Comparison of ENCODE assay signal across 1 cellular context in genomic region chr17:48618366-48618896, GRCh38.
TF ChIP-seq lines count a peak whose summit lies in the region.

No MANE protein-coding gene starts in this region.

TF ChIP-seq in K562, 482 proteins besides CTCF, POLR2A, EP300 and RAD21 (continued from another document):
- TF ChIP-seq TFAP4 (CRISPR knock-in tag; IDR thresholded peaks at IDR 0.05; ENCODE audit: borderline replicate concordance) (peak; percentile 79), TOE1 (IDR thresholded peaks at IDR 0.05; ENCODE audit: borderline replicate concordance) (0 out of 2 replicates have a peak, but pooled peaks have one; percentile 51), TOE1 (CRISPR knock-in tag; IDR thresholded peaks at IDR 0.05; ENCODE audit: borderline replicate concordance, low read depth) (no peak), POLR2H (tag; IDR thresholded peaks at IDR 0.05; ENCODE audit: low read depth) (no peak), NFIX (CRISPR knock-in tag; IDR thresholded peaks at IDR 0.05; ENCODE audit: low read depth) (no peak), RCOR1 (IDR thresholded peaks at IDR 0.05; ENCODE audit: borderline replicate concordance in 1 of 2, low read depth in 2 of 2, low read length in 2 of 2) (peak in 1 of 2 experiments; percentile 27; a peak in 1 of 4 replicates), RNF219 (CRISPR knock-in tag; IDR thresholded peaks at IDR 0.05) (no peak), ARID4B (CRISPR knock-in tag; IDR thresholded peaks at IDR 0.05) (no peak), TBL1XR1 (IDR thresholded peaks at IDR 0.05; ENCODE audit: low read length in 2 of 2) (no peak), FOXJ2 (tag; IDR thresholded peaks at IDR 0.05) (no peak), BCL6 (CRISPR knock-in tag; IDR thresholded peaks at IDR 0.05) (no peak), KDM5B (IDR thresholded peaks at IDR 0.05; ENCODE audit: insufficient replicate concordance, low read depth, low read length) (no peak), CCNT2 (IDR thresholded peaks at IDR 0.05; ENCODE audit: borderline replicate concordance, extremely low read depth, insufficient read length, low read depth, low read length) (no peak), MEIS2 (IDR thresholded peaks at IDR 0.05; ENCODE audit: partially characterized antibody) (peak; percentile 40), ZNF165 (CRISPR knock-in tag; IDR thresholded peaks at IDR 0.05; ENCODE audit: borderline replicate concordance) (no peak), PRDM10 (IDR thresholded peaks at IDR 0.05; ENCODE audit: partially characterized antibody) (no peak), ZNF583 (CRISPR knock-in tag; IDR thresholded peaks at IDR 0.05) (no peak), MAZ (CRISPR knock-in tag; conservative IDR thresholded peaks at IDR 0.05 in 1 of 2, IDR thresholded peaks at IDR 0.05 in 1 of 2) (peak in 1 of 2 experiments; percentile 65; a peak in 2 of 4 replicates), POLR3A (IDR thresholded peaks at IDR 0.05; ENCODE audit: borderline replicate concordance, extremely low read depth, insufficient read depth, insufficient read length) (no peak), PTRF (tag; IDR thresholded peaks at IDR 0.05) (no peak), SPI1 (IDR thresholded peaks at IDR 0.05; ENCODE audit: borderline replicate concordance, low read depth, low read length) (no peak), ESRRB (CRISPR knock-in tag; IDR thresholded peaks at IDR 0.05; ENCODE audit: borderline replicate concordance) (no peak), ILK (tag; IDR thresholded peaks at IDR 0.05; ENCODE audit: borderline replicate concordance, low read depth) (no peak), ETV6 (IDR thresholded peaks at IDR 0.05; ENCODE audit: borderline replicate concordance in 1 of 2, low read depth in 2 of 2, low read length in 1 of 2) (0 out of 4 replicates have a peak, but pooled peaks of 1 of the 2 experiments have one; percentile 4), ETV6 (CRISPR knock-in tag; IDR thresholded peaks at IDR 0.05; ENCODE audit: borderline replicate concordance) (no peak), CHAMP1 (IDR thresholded peaks at IDR 0.05) (no peak), ZNF318 (IDR thresholded peaks at IDR 0.05; ENCODE audit: borderline replicate concordance in 1 of 2, low read depth in 1 of 2) (no peak), PML (IDR thresholded peaks at IDR 0.05; ENCODE audit: low read length) (0 out of 2 replicates have a peak, but pooled peaks have one; percentile 29), CHCHD3 (CRISPR knock-in tag; IDR thresholded peaks at IDR 0.05) (no peak), ZNF780A (CRISPR knock-in tag; IDR thresholded peaks at IDR 0.05) (no peak), ZEB2 (IDR thresholded peaks at IDR 0.05) (no peak), GABPA (tag; conservative IDR thresholded peaks at IDR 0.05; ENCODE audit: low read depth) (no peak), ZNF431 (CRISPR knock-in tag; IDR thresholded peaks at IDR 0.05) (no peak), SUPT5H (IDR thresholded peaks at IDR 0.05) (0 out of 2 replicates have a peak, but pooled peaks have one; percentile 49), POU5F1 (IDR thresholded peaks at IDR 0.05; ENCODE audit: borderline replicate concordance, low read depth, low read length, partially characterized antibody) (no peak), DACH1 (IDR thresholded peaks at IDR 0.05; ENCODE audit: partially characterized antibody) (no peak), HCFC1 (IDR thresholded peaks at IDR 0.05; ENCODE audit: low read depth, low read length) (0 out of 2 replicates have a peak, but pooled peaks have one; percentile 4)
